ENCODE assay signal across 1 cellular context in the genomic region with DNA sequence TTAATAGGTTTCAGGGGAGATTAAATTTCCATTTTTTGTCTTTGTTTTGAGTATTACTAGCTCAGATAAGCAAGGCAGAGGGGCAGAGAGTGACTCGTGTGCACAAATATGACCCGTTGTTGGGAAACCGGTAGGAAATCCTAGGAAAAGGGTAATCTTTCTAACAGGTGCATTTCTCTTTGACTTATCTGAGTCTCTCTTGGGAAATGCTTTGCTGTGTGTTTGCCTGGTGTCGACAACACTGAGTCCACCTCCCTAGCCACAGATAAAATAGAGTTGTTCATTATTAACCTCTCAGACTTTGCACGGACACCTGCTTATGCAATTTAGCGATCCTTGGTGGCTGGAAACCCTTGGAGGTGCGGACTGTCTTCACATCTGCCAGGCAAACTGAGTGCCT.
TF ChIP-seq lines count a peak whose summit lies in the region.

No MANE protein-coding gene starts in this region.

TF ChIP-seq in HepG2, 621 proteins besides CTCF, POLR2A, EP300 and RAD21 (continued from another document and continues in another):
- TF ChIP-seq, protein P1, sequence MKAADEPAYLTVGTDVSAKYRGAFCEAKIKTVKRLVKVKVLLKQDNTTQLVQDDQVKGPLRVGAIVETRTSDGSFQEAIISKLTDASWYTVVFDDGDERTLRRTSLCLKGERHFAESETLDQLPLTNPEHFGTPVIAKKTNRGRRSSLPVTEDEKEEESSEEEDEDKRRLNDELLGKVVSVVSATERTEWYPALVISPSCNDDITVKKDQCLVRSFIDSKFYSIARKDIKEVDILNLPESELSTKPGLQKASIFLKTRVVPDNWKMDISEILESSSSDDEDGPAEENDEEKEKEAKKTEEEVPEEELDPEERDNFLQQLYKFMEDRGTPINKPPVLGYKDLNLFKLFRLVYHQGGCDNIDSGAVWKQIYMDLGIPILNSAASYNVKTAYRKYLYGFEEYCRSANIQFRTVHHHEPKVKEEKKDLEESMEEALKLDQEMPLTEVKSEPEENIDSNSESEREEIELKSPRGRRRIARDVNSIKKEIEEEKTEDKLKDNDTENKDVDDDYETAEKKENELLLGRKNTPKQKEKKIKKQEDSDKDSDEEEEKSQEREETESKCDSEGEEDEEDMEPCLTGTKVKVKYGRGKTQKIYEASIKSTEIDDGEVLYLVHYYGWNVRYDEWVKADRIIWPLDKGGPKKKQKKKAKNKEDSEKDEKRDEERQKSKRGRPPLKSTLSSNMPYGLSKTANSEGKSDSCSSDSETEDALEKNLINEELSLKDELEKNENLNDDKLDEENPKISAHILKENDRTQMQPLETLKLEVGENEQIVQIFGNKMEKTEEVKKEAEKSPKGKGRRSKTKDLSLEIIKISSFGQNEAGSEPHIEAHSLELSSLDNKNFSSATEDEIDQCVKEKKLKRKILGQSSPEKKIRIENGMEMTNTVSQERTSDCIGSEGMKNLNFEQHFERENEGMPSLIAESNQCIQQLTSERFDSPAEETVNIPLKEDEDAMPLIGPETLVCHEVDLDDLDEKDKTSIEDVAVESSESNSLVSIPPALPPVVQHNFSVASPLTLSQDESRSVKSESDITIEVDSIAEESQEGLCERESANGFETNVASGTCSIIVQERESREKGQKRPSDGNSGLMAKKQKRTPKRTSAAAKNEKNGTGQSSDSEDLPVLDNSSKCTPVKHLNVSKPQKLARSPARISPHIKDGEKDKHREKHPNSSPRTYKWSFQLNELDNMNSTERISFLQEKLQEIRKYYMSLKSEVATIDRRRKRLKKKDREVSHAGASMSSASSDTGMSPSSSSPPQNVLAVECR (CRISPR knock-in tag; IDR thresholded peaks at IDR 0.05; ENCODE audit: borderline replicate concordance): peak; percentile 40; the same call in 1 of the 2 replicates
- TF ChIP-seq, protein P2, sequence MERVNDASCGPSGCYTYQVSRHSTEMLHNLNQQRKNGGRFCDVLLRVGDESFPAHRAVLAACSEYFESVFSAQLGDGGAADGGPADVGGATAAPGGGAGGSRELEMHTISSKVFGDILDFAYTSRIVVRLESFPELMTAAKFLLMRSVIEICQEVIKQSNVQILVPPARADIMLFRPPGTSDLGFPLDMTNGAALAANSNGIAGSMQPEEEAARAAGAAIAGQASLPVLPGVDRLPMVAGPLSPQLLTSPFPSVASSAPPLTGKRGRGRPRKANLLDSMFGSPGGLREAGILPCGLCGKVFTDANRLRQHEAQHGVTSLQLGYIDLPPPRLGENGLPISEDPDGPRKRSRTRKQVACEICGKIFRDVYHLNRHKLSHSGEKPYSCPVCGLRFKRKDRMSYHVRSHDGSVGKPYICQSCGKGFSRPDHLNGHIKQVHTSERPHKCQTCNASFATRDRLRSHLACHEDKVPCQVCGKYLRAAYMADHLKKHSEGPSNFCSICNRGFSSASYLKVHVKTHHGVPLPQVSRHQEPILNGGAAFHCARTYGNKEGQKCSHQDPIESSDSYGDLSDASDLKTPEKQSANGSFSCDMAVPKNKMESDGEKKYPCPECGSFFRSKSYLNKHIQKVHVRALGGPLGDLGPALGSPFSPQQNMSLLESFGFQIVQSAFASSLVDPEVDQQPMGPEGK (CRISPR knock-in tag; IDR thresholded peaks at IDR 0.05): peak; percentile 46; the same call in 1 of the 2 replicates
- TF ChIP-seq SRF (IDR thresholded peaks at IDR 0.05; ENCODE audit: low read depth, low read length): no peak
- TF ChIP-seq, protein P3, sequence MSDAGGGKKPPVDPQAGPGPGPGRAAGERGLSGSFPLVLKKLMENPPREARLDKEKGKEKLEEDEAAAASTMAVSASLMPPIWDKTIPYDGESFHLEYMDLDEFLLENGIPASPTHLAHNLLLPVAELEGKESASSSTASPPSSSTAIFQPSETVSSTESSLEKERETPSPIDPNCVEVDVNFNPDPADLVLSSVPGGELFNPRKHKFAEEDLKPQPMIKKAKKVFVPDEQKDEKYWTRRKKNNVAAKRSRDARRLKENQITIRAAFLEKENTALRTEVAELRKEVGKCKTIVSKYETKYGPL (CRISPR knock-in tag; IDR thresholded peaks at IDR 0.05): peak; percentile 69
- TF ChIP-seq, protein P4, sequence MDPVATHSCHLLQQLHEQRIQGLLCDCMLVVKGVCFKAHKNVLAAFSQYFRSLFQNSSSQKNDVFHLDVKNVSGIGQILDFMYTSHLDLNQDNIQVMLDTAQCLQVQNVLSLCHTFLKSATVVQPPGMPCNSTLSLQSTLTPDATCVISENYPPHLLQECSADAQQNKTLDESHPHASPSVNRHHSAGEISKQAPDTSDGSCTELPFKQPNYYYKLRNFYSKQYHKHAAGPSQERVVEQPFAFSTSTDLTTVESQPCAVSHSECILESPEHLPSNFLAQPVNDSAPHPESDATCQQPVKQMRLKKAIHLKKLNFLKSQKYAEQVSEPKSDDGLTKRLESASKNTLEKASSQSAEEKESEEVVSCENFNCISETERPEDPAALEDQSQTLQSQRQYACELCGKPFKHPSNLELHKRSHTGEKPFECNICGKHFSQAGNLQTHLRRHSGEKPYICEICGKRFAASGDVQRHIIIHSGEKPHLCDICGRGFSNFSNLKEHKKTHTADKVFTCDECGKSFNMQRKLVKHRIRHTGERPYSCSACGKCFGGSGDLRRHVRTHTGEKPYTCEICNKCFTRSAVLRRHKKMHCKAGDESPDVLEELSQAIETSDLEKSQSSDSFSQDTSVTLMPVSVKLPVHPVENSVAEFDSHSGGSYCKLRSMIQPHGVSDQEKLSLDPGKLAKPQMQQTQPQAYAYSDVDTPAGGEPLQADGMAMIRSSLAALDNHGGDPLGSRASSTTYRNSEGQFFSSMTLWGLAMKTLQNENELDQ (CRISPR knock-in tag; IDR thresholded peaks at IDR 0.05; ENCODE audit: borderline replicate concordance): no peak
- TF ChIP-seq, protein P5, sequence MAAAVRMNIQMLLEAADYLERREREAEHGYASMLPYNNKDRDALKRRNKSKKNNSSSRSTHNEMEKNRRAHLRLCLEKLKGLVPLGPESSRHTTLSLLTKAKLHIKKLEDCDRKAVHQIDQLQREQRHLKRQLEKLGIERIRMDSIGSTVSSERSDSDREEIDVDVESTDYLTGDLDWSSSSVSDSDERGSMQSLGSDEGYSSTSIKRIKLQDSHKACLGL (CRISPR knock-in tag; IDR thresholded peaks at IDR 0.05): no peak
- TF ChIP-seq, protein P6, sequence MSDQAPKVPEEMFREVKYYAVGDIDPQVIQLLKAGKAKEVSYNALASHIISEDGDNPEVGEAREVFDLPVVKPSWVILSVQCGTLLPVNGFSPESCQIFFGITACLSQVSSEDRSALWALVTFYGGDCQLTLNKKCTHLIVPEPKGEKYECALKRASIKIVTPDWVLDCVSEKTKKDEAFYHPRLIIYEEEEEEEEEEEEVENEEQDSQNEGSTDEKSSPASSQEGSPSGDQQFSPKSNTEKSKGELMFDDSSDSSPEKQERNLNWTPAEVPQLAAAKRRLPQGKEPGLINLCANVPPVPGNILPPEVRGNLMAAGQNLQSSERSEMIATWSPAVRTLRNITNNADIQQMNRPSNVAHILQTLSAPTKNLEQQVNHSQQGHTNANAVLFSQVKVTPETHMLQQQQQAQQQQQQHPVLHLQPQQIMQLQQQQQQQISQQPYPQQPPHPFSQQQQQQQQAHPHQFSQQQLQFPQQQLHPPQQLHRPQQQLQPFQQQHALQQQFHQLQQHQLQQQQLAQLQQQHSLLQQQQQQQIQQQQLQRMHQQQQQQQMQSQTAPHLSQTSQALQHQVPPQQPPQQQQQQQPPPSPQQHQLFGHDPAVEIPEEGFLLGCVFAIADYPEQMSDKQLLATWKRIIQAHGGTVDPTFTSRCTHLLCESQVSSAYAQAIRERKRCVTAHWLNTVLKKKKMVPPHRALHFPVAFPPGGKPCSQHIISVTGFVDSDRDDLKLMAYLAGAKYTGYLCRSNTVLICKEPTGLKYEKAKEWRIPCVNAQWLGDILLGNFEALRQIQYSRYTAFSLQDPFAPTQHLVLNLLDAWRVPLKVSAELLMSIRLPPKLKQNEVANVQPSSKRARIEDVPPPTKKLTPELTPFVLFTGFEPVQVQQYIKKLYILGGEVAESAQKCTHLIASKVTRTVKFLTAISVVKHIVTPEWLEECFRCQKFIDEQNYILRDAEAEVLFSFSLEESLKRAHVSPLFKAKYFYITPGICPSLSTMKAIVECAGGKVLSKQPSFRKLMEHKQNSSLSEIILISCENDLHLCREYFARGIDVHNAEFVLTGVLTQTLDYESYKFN (CRISPR knock-in tag; conservative IDR thresholded peaks at IDR 0.05): peak; percentile 65
- TF ChIP-seq ZNF652 (CRISPR knock-in tag; IDR thresholded peaks at IDR 0.05; ENCODE audit: borderline replicate concordance, low read depth): peak; percentile 81
- TF ChIP-seq ZNF615 (CRISPR knock-in tag; IDR thresholded peaks at IDR 0.05; ENCODE audit: borderline replicate concordance): no peak
- TF ChIP-seq, protein P7, sequence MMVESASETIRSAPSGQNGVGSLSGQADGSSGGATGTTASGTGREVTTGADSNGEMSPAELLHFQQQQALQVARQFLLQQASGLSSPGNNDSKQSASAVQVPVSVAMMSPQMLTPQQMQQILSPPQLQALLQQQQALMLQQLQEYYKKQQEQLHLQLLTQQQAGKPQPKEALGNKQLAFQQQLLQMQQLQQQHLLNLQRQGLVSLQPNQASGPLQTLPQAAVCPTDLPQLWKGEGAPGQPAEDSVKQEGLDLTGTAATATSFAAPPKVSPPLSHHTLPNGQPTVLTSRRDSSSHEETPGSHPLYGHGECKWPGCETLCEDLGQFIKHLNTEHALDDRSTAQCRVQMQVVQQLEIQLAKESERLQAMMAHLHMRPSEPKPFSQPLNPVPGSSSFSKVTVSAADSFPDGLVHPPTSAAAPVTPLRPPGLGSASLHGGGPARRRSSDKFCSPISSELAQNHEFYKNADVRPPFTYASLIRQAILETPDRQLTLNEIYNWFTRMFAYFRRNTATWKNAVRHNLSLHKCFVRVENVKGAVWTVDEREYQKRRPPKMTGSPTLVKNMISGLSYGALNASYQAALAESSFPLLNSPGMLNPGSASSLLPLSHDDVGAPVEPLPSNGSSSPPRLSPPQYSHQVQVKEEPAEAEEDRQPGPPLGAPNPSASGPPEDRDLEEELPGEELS (CRISPR knock-in tag; IDR thresholded peaks at IDR 0.05): peak; percentile 74; the same call in 1 of the 2 replicates
- TF ChIP-seq ATF1 (CRISPR knock-in tag; IDR thresholded peaks at IDR 0.05): 0 out of 2 replicates have a peak, but pooled peaks have one; percentile 31
- no peak for TF ChIP-seq NFE2L2 (IDR thresholded peaks at IDR 0.05; ENCODE audit: low read length)
- no peak for TF ChIP-seq ZSCAN21 (CRISPR knock-in tag; IDR thresholded peaks at IDR 0.05; ENCODE audit: borderline replicate concordance)
- TF ChIP-seq, protein P8, sequence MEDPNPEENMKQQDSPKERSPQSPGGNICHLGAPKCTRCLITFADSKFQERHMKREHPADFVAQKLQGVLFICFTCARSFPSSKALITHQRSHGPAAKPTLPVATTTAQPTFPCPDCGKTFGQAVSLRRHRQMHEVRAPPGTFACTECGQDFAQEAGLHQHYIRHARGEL (CRISPR knock-in tag; IDR thresholded peaks at IDR 0.05): no peak
- TF ChIP-seq U2AF1 (optimal IDR thresholded peaks at IDR 0.05; ENCODE audit: low read depth, low read length): no peak
- no peak for TF ChIP-seq NFIB (CRISPR knock-in tag; IDR thresholded peaks at IDR 0.05; ENCODE audit: borderline replicate concordance)
- TF ChIP-seq HNF4G (IDR thresholded peaks at IDR 0.05; ENCODE audit: borderline replicate concordance, low read depth, low read length): peak; percentile 83
- TF ChIP-seq HNF4G (CRISPR knock-in tag; IDR thresholded peaks at IDR 0.05; ENCODE audit: borderline replicate concordance, low read depth): no peak
- TF ChIP-seq, protein P9, sequence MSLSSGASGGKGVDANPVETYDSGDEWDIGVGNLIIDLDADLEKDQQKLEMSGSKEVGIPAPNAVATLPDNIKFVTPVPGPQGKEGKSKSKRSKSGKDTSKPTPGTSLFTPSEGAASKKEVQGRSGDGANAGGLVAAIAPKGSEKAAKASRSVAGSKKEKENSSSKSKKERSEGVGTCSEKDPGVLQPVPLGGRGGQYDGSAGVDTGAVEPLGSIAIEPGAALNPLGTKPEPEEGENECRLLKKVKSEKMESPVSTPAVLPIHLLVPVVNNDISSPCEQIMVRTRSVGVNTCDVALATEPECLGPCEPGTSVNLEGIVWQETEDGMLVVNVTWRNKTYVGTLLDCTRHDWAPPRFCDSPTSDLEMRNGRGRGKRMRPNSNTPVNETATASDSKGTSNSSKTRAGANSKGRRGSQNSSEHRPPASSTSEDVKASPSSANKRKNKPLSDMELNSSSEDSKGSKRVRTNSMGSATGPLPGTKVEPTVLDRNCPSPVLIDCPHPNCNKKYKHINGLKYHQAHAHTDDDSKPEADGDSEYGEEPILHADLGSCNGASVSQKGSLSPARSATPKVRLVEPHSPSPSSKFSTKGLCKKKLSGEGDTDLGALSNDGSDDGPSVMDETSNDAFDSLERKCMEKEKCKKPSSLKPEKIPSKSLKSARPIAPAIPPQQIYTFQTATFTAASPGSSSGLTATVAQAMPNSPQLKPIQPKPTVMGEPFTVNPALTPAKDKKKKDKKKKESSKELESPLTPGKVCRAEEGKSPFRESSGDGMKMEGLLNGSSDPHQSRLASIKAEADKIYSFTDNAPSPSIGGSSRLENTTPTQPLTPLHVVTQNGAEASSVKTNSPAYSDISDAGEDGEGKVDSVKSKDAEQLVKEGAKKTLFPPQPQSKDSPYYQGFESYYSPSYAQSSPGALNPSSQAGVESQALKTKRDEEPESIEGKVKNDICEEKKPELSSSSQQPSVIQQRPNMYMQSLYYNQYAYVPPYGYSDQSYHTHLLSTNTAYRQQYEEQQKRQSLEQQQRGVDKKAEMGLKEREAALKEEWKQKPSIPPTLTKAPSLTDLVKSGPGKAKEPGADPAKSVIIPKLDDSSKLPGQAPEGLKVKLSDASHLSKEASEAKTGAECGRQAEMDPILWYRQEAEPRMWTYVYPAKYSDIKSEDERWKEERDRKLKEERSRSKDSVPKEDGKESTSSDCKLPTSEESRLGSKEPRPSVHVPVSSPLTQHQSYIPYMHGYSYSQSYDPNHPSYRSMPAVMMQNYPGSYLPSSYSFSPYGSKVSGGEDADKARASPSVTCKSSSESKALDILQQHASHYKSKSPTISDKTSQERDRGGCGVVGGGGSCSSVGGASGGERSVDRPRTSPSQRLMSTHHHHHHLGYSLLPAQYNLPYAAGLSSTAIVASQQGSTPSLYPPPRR (CRISPR knock-in tag; IDR thresholded peaks at IDR 0.05; ENCODE audit: borderline replicate concordance): peak; percentile 56; the same call in 1 of the 2 replicates
- peak; percentile 40 for TF ChIP-seq NR2C2 (CRISPR knock-in tag; IDR thresholded peaks at IDR 0.05; ENCODE audit: borderline replicate concordance)
- TF ChIP-seq, protein P10, sequence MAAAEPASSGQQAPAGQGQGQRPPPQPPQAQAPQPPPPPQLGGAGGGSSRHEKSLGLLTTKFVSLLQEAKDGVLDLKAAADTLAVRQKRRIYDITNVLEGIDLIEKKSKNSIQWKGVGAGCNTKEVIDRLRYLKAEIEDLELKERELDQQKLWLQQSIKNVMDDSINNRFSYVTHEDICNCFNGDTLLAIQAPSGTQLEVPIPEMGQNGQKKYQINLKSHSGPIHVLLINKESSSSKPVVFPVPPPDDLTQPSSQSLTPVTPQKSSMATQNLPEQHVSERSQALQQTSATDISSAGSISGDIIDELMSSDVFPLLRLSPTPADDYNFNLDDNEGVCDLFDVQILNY (CRISPR knock-in tag; conservative IDR thresholded peaks at IDR 0.05): no peak
- no peak for TF ChIP-seq BORCS8-MEF2B (CRISPR knock-in tag; IDR thresholded peaks at IDR 0.05)
- TF ChIP-seq CREM (IDR thresholded peaks at IDR 0.05): peak; percentile 39; the same call in 1 of the 2 replicates
- no peak for TF ChIP-seq CREM (CRISPR knock-in tag; IDR thresholded peaks at IDR 0.05)
- peak; percentile 28 for TF ChIP-seq ZEB1 (IDR thresholded peaks at IDR 0.05; ENCODE audit: insufficient replicate concordance, low read depth)
- TF ChIP-seq ZNF556 (CRISPR knock-in tag; IDR thresholded peaks at IDR 0.05; ENCODE audit: borderline replicate concordance): peak; percentile 77; the same call in 1 of the 2 replicates
- TF ChIP-seq YY1 (IDR thresholded peaks at IDR 0.05; ENCODE audit: insufficient read depth, insufficient replicate concordance, low read depth, low read length): no peak
- peak; percentile 78 for TF ChIP-seq CEBPB (IDR thresholded peaks at IDR 0.05; ENCODE audit: borderline replicate concordance, low read depth, low read length)
- TF ChIP-seq YEATS2 (CRISPR knock-in tag; IDR thresholded peaks at IDR 0.05; ENCODE audit: borderline replicate concordance): no peak
- no peak for TF ChIP-seq HOXA5 (CRISPR knock-in tag; IDR thresholded peaks at IDR 0.05)
- no peak for TF ChIP-seq LCORL (IDR thresholded peaks at IDR 0.05)
- TF ChIP-seq LCORL (CRISPR knock-in tag; IDR thresholded peaks at IDR 0.05): 0 out of 2 replicates have a peak, but pooled peaks have one; percentile 55
